Comparison of ENCODE assay signal across 8 cellular contexts in the genomic region with DNA sequence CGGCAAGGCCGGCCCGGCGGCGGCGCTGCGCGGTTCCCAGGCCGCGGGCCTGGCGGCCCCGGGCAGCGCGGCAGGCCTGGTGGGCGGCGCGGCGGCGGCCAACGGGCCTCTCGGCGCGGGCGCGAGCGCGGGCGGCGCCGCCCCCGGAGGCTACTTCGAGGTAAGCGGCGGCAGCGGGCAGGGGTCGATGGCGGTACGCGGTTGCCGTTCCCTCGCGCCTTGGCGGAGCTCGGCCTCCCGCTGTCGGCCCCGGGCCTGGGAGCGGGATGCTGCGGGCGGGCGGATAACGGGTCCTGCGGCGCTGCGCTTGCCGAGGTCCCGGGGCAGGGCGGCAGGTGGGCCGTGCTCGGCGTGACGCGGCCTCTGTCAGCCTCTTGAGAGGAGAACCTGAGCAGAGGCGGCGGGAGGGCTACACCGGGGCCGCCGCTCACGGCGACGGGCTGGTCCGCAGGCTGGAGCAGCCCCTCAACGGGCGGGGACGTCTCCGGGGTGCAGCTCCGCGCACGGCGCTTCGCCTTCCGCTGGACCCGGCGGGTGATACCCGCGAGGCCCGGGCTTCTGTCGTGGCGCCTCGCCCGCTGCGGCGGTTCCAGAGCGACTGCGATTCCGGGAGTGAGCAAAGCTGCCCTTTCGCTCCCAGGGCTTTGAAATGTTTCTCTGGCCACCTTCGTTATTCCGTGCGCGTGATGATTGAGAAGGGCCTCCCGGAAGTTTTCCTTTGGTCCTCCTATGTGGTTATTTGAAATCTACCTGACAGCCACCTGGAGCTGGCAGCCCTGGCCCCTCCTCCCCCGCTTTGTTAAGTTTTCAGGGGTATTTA. TPM values are rescaled to one million over a fixed set of nuclear protein-coding genes. Genes with fewer than 3 reads are reported as not detected.
DNase-seq lines count a peak whose midpoint lies in the region; ATAC-seq, FAIRE-seq and TF ChIP-seq lines count a peak whose summit lies in the region.

No MANE protein-coding gene starts in this region.

- H3K27ac ChIP-seq in pancreas: peak overlapping the region; percentile 66 to 90 (median 82)
- H3K27ac ChIP-seq in thyroid gland: peak overlapping the region; percentile 77 to 90 (median 90)

- intact Hi-C loops in head of caudate nucleus (cut with DNase I): loop anchor here (10.0 kb wide), 1 partner anchor 72 kb away; the partner anchor contains the start of gene RNF4
- intact Hi-C loops in pancreas (cut with DNase I): no loop called here
- intact Hi-C loops in thyroid gland (cut with DNase I): loop anchor here (5.0 kb wide), 1 partner anchor 120 kb away; the partner anchor contains the start of genes CFAP99 and ZFYVE28

- TF ChIP-seq CTCF in pancreas (IDR thresholded peaks at IDR 0.05) (no peak), thyroid gland (IDR thresholded peaks at IDR 0.05) (no peak)

- H3K27me3 ChIP-seq in pancreas (no peaks in the 10 kb centered on the region), thyroid gland (no peaks in the 10 kb centered on the region)

- peak in 1 of 2 donors; percentile 55 for TF ChIP-seq POLR2A in thyroid gland (IDR thresholded peaks at IDR 0.05)

- peak; percentile 36 for DNase-seq in NCI-H1105 treated with DMSO at 0.1 percent for 48 hours (lab: John Stamatoyannopoulos, UW)
- no peak for DNase-seq in NCI-H1105 (lab: John Stamatoyannopoulos, UW)
- DNase-seq in RPMI7951 (ENCODE audit: low read depth): peak; percentile 34
- DNase-seq in activated gamma-delta T cell treated with anti-CD3 and anti-CD28 coated beads, Interleukin-2, amount 50 U/mL, for 16 hours (ENCODE audit: low read depth): peak; percentile 34
- peak in 37 of 42 donors; percentile 17 to 66 (median 46) for DNase-seq in head of caudate nucleus
- peak; percentile 34 to 88 (median 64) for DNase-seq in pancreas
- DNase-seq in thyroid gland: peak; percentile 58 to 62

- no peaks in the 10 kb centered on the region for H3K36me3 ChIP-seq in pancreas
- no peaks in the 10 kb centered on the region for H3K36me3 ChIP-seq in thyroid gland

- H3K9me3 ChIP-seq in pancreas: no peaks in the 10 kb centered on the region
- H3K9me3 ChIP-seq in thyroid gland: no peaks in the 10 kb centered on the region

- 0% methylated on average over 27 to 103 of the region's 103 CpGs for WGBS in pancreas, 2 donors
- WGBS in thyroid gland, 2 donors: 0 to 2% methylated on average over 14 to 24 of the region's 103 CpGs

- H3K4me3 ChIP-seq in pancreas (peak overlapping the region; percentile 64 to 89 (median 86)), thyroid gland (replicated peaks in 1 of 3) (peak overlapping the region; percentile 59 to 96 (median 90))

- H3K4me1 ChIP-seq in pancreas: peaks cover 0 to 12% (median 6%) of the 10 kb centered on the region in 3 donors
- peaks cover 18 to 22% of the 10 kb centered on the region in 2 donors for H3K4me1 ChIP-seq in thyroid gland

- ATAC-seq in HG03045 (IDR thresholded peaks at IDR 0.05; ENCODE audit: unreplicated experiment): peak; percentile 25
- peak in 3 of 4 donors; percentile 2 to 12 (median 3) for ATAC-seq in pancreas

- no peak for FAIRE-seq in pancreas (lab: Jason Lieb, UNC)

RNA-seq across cellular contexts. Expression of gene FAM193A, which starts 0.8 kb away (rescaled TPM):
- total RNA-seq in RPMI7951 (2014; rRNA removed; shearing (Covaris generic)): 7.1 and 7.7 TPM in 2 replicates
- total RNA-seq in pancreas (10 to 100 TPM; 10.1 to 17.0 (median 10.6) TPM), thyroid gland (10 to 100 TPM; 22.4 to 36.7 (median 30.3) TPM)
- polyA plus RNA-seq in pancreas: 10 to 100 TPM; 10.4 to 15.5 TPM

Comparison
In these comparisons a context has a peak if more than half of its experiments do, and no peak if none do; other contexts are left out.
1. intact Hi-C loops: an anchor here in head of caudate nucleus (10.0 kb wide) and thyroid gland (5.0 kb wide); none called in pancreas.